8 cellular contexts compared by ENCODE assay signal in genomic region chr5:163565492-163565891, GRCh38.
DNase-seq lines count a peak whose midpoint lies in the region; ATAC-seq and TF ChIP-seq lines count a peak whose summit lies in the region.

No MANE protein-coding gene starts in this region.

- intact Hi-C loops in ovary (cut with DNase I), result loop anchor here in 1 of 4 donors (10.0 kb wide), 1 partner anchor 939 kb away; no protein-coding TSS in a partner anchor

- no peak overlapping the region for H3K4me3 ChIP-seq in NB4 (ENCODE audit: low read depth, low read length)
- H3K4me3 ChIP-seq in epithelial cell of esophagus (ENCODE audit: low read length), result peak overlapping the region; percentile 24
- H3K4me3 ChIP-seq in ovary, result peak overlapping the region; percentile 26

- H3K27ac ChIP-seq in ovary, result no peak overlapping the region

- DNase-seq in NB4 (ENCODE audit: low read depth) (peak; percentile 4), epithelial cell of esophagus (ENCODE audit: low read depth) (peak; percentile 19), ovary (no peak), hippocampal formation (lab: John Stamatoyannopoulos, UW) (no peak), DMS114 treated with DMSO at 0.1 percent for 48 hours (lab: John Stamatoyannopoulos, UW; ENCODE audit: unreplicated experiment) (no peak)

- no peaks in the 10 kb centered on the region for H3K27me3 ChIP-seq in ovary

- WGBS in ovary, 3 donors, result 3 to 7% (median 7%) methylated on average over 11 of the region's 11 CpGs

- peaks cover 4% of the 10 kb centered on the region for H3K4me1 ChIP-seq in ovary (ENCODE audit: insufficient read depth)

- TF ChIP-seq CTCF in NB4 (IDR thresholded peaks at IDR 0.05; ENCODE audit: low read depth, low read length) (no peak), epithelial cell of esophagus (IDR thresholded peaks at IDR 0.05; ENCODE audit: insufficient read depth, low read depth, low read length, missing control alignments) (no peak), ovary (IDR thresholded peaks at IDR 0.05) (no peak)

- no peaks in the 10 kb centered on the region for H3K9me3 ChIP-seq in ovary

- no peak for TF ChIP-seq EP300 in ovary (IDR thresholded peaks at IDR 0.05)

- ATAC-seq in GM19025 (IDR thresholded peaks at IDR 0.05; ENCODE audit: low read depth, unreplicated experiment), result peak; percentile 10
- no peak for ATAC-seq in GM18519 (IDR thresholded peaks at IDR 0.05; ENCODE audit: low FRiP score, unreplicated experiment)
- ATAC-seq in HG03439 (IDR thresholded peaks at IDR 0.05; ENCODE audit: unreplicated experiment), result no peak

- TF ChIP-seq POLR2A in NB4 (IDR thresholded peaks at IDR 0.05; ENCODE audit: extremely low read depth, insufficient read length) (no peak), ovary (IDR thresholded peaks at IDR 0.05) (no peak)

- H3K36me3 ChIP-seq in ovary, result no peaks in the 10 kb centered on the region

Comparison
In these comparisons a context has a peak if more than half of its experiments do, and no peak if none do; other contexts are left out.
1. DNase-seq: peak in NB4 (single experiment) and epithelial cell of esophagus (single experiment); none in ovary (0 of 5), hippocampal formation (0 of 2) and DMS114 treated with DMSO at 0.1 percent for 48 hours (single experiment).